ENCODE assay signal across 25 cellular contexts in the genomic region with DNA sequence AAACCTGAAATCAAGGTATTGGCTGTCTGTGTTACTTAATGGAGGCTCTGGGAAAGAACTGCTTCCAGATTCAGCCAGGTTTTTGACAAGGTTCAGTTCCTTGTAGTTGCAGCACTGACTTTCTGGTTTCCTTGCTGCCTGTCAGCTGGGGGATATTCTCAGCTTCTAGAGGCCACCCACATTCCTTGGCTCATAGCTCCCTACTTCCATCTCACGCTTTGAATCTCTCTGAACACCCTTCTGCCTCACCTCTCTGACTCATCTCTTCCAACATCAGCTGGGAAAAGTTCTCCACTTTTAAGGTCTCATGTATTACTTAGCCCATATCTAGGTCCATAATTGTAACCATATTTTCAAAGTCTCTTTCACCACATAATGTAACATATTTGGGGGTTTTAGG. TPM values are rescaled to one million over a fixed set of nuclear protein-coding genes. Genes with fewer than 3 reads are reported as not detected.
DNase-seq lines count a peak whose midpoint lies in the region; ATAC-seq and TF ChIP-seq lines count a peak whose summit lies in the region.
"Had no signal": no experiment of that assay in that cellular context is flagged by ENCODE, and none has a peak within 500 bp of the region (broad histone marks: within the 10 kb centered on the region; RNA-seq: fewer than 3 reads in every experiment).

No MANE protein-coding gene starts in this region.

- no peaks in the 10 kb centered on the region for H3K9me3 ChIP-seq in osteoblast (ENCODE audit: low read depth, low read length)
- H3K9me3 ChIP-seq: ascending aorta, colonic mucosa, heart left ventricle, left lung had no signal

- H3K27ac ChIP-seq in GM23338 (ENCODE audit: low read depth) (no peak overlapping the region), epithelial cell of prostate (peak overlapping the region; percentile 65), osteoblast (ENCODE audit: low read depth, low read length) (peak overlapping the region; percentile 18)
- H3K27ac ChIP-seq: ascending aorta, colonic mucosa, heart left ventricle, left lung had no signal

- H2AFZ ChIP-seq in GM23338 (no peak overlapping the region), osteoblast (ENCODE audit: low read length) (no peak overlapping the region)

- H3K4me1 Mint-ChIP-seq in GM23338, result no peaks in the 10 kb centered on the region

- H3K36me3 ChIP-seq in GM23338 (ENCODE audit: insufficient read depth), result no peaks in the 10 kb centered on the region
- no peaks in the 10 kb centered on the region for H3K36me3 ChIP-seq in osteoblast (ENCODE audit: insufficient read depth, low read length)
- H3K36me3 ChIP-seq: colonic mucosa, left lung had no signal

- no peak overlapping the region for H3K4me3 Mint-ChIP-seq in GM23338
- H3K4me3 Mint-ChIP-seq: activated naive CD8-positive, alpha-beta T cell; CD4-positive, alpha-beta memory T cell; effector memory CD8-positive, alpha-beta T cell; natural killer cell treated with Interleukin-12 subunit alpha and Interleukin-12 subunit beta and Interleukin-15 and Interleukin-18, amount 100 ng/mL, for 72 hours had no signal

- H3K36me3 Mint-ChIP-seq in GM23338 (ENCODE audit: low read depth), result peaks cover 3% of the 10 kb centered on the region; the same call in 1 of the 3 replicates

- no peak overlapping the region for H3K4me3 ChIP-seq in GM23338
- H3K4me3 ChIP-seq in osteoblast (ENCODE audit: insufficient read depth, low read length), result no peak overlapping the region
- H3K4me3 ChIP-seq: ascending aorta, colonic mucosa, heart left ventricle, left lung had no signal

- no peaks in the 10 kb centered on the region for H3K9me3 Mint-ChIP-seq in GM23338
- H3K9me3 Mint-ChIP-seq: CD4-positive, alpha-beta memory T cell; effector memory CD8-positive, alpha-beta T cell; natural killer cell treated with Interleukin-12 subunit alpha and Interleukin-12 subunit beta and Interleukin-15 and Interleukin-18, amount 100 ng/mL, for 72 hours had no signal

- H3K4me2 ChIP-seq in GM23338 (no peak overlapping the region), osteoblast (ENCODE audit: insufficient read depth, low read length) (no peak overlapping the region)

- H3K4me1 ChIP-seq in GM23338 (ENCODE audit: insufficient read depth) (no peaks in the 10 kb centered on the region), osteoblast (ENCODE audit: insufficient read depth, low read length) (peaks cover 4% of the 10 kb centered on the region)
- H3K4me1 ChIP-seq: ascending aorta, colonic mucosa, left lung had no signal

- no peaks in the 10 kb centered on the region for H3K27me3 Mint-ChIP-seq in GM23338 (ENCODE audit: insufficient read depth, low read depth, poor library complexity)
- H3K27me3 Mint-ChIP-seq: activated naive CD8-positive, alpha-beta T cell; CD4-positive, alpha-beta memory T cell; effector memory CD8-positive, alpha-beta T cell; natural killer cell treated with Interleukin-12 subunit alpha and Interleukin-12 subunit beta and Interleukin-15 and Interleukin-18, amount 100 ng/mL, for 72 hours had no signal

- H3F3A ChIP-seq in GM23338 (replicated peaks; ENCODE audit: low read depth), result no peaks in the 10 kb centered on the region

- no peaks in the 10 kb centered on the region for H3K9me2 ChIP-seq in GM23338 (ENCODE audit: insufficient read depth)

- DNase-seq in GM23338 (ENCODE audit: low spot score) (no peak), RPMI7951 (ENCODE audit: low read depth) (peak; percentile 20), epithelial cell of prostate (ENCODE audit: low read depth, low spot score) (peak; percentile 5), osteoblast (ENCODE audit: insufficient read length, low spot score, missing footprints) (peak; percentile 8), NOMO-1 treated with DMSO at 0.1 percent for 48 hours (lab: John Stamatoyannopoulos, UW; ENCODE audit: unreplicated experiment) (no peak), occipital lobe (lab: John Stamatoyannopoulos, UW) (no peak)
- DNase-seq: CD4-positive, alpha-beta memory T cell; colonic mucosa; DMS 273 treated with DMSO at 0.1 percent for 48 hours; effector memory CD8-positive, alpha-beta T cell; GDM1; heart left ventricle; Karpas-422; left lung; midbrain; NCI-H1092; NCI-H187 treated with DMSO at 0.1 percent for 48 hours; NCI-H82; OCI-M1 had no signal

- no peaks in the 10 kb centered on the region for H4K20me1 ChIP-seq in GM23338 (replicated peaks; ENCODE audit: insufficient read depth)
- no peaks in the 10 kb centered on the region for H4K20me1 ChIP-seq in osteoblast (ENCODE audit: insufficient read depth, low read length)

- H3K27me3 ChIP-seq in GM23338 (ENCODE audit: insufficient read depth) (no peaks in the 10 kb centered on the region), osteoblast (ENCODE audit: insufficient read depth, low read length) (no peaks in the 10 kb centered on the region)
- H3K27me3 ChIP-seq: ascending aorta, colonic mucosa, heart left ventricle, left lung had no signal

- TF ChIP-seq CTCF in GM23338 (conservative IDR thresholded peaks at IDR 0.05; ENCODE audit: low read depth in 2 of 2) (no peak), osteoblast (IDR thresholded peaks at IDR 0.05; ENCODE audit: extremely low read depth, low read depth, low read length) (no peak)

- no peak for ATAC-seq in GM23338
- no peak for ATAC-seq in HG03520 (IDR thresholded peaks at IDR 0.05; ENCODE audit: unreplicated experiment)
- ATAC-seq: effector memory CD8-positive, alpha-beta T cell; heart left ventricle; left lung; sciatic nerve had no signal

- no peaks in the 10 kb centered on the region for H3K79me2 ChIP-seq in GM23338 (replicated peaks; ENCODE audit: insufficient read depth)
- H3K79me2 ChIP-seq in osteoblast (ENCODE audit: insufficient read depth, low read length), result no peaks in the 10 kb centered on the region

- 0 out of 2 replicates have a peak overlapping the region, but pooled peaks have one; percentile 0 for H3K27ac Mint-ChIP-seq in GM23338
- H3K27ac Mint-ChIP-seq: activated naive CD8-positive, alpha-beta T cell; effector memory CD8-positive, alpha-beta T cell; natural killer cell treated with Interleukin-12 subunit alpha and Interleukin-12 subunit beta and Interleukin-15 and Interleukin-18, amount 100 ng/mL, for 72 hours had no signal

TF ChIP-seq in GM23338, 12 proteins besides CTCF, POLR2A, EP300 and RAD21 (continues in another document):
- TF ChIP-seq, protein P1, sequence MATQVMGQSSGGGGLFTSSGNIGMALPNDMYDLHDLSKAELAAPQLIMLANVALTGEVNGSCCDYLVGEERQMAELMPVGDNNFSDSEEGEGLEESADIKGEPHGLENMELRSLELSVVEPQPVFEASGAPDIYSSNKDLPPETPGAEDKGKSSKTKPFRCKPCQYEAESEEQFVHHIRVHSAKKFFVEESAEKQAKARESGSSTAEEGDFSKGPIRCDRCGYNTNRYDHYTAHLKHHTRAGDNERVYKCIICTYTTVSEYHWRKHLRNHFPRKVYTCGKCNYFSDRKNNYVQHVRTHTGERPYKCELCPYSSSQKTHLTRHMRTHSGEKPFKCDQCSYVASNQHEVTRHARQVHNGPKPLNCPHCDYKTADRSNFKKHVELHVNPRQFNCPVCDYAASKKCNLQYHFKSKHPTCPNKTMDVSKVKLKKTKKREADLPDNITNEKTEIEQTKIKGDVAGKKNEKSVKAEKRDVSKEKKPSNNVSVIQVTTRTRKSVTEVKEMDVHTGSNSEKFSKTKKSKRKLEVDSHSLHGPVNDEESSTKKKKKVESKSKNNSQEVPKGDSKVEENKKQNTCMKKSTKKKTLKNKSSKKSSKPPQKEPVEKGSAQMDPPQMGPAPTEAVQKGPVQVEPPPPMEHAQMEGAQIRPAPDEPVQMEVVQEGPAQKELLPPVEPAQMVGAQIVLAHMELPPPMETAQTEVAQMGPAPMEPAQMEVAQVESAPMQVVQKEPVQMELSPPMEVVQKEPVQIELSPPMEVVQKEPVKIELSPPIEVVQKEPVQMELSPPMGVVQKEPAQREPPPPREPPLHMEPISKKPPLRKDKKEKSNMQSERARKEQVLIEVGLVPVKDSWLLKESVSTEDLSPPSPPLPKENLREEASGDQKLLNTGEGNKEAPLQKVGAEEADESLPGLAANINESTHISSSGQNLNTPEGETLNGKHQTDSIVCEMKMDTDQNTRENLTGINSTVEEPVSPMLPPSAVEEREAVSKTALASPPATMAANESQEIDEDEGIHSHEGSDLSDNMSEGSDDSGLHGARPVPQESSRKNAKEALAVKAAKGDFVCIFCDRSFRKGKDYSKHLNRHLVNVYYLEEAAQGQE (IDR thresholded peaks at IDR 0.05; ENCODE audit: unreplicated experiment), result no peak
- TF ChIP-seq EZH2phosphoT487 (IDR thresholded peaks at IDR 0.05; ENCODE audit: unreplicated experiment) (no peak), EZH2 (IDR thresholded peaks at IDR 0.05; ENCODE audit: low read depth, unreplicated experiment) (no peak), NANOG (IDR thresholded peaks at IDR 0.05; ENCODE audit: borderline replicate concordance) (no peak), STAT1 (IDR thresholded peaks at IDR 0.05; ENCODE audit: unreplicated experiment) (no peak)

RNA-seq across cellular contexts. Expression of gene GPR22, which starts 22.9 kb away (rescaled TPM):
- not detected in 2 replicates for total RNA-seq in GM23338 (2014; rRNA removed; shearing (Covaris generic))
- 2.0 and 3.4 TPM in 2 replicates for polyA plus RNA-seq in GM23338 (2016; fragmentation: Nextera tagmentation; extraction: Ambion mirVana)
- total RNA-seq in RPMI7951 (2014; rRNA removed; shearing (Covaris generic)), result not detected in 2 replicates
- total RNA-seq in osteoblast, result not detected in 2 replicates
- total RNA-seq in occipital lobe, result 226 TPM
- total RNA-seq: ascending aorta; CD4-positive, alpha-beta memory T cell; left lung; natural killer cell treated with Interleukin-12 subunit alpha and Interleukin-12 subunit beta and Interleukin-15 and Interleukin-18, amount 100 ng/mL, for 72 hours; sciatic nerve; subcutaneous adipose tissue had no signal

Comparison
In these comparisons a context has a peak if more than half of its experiments do, and no peak if none do; other contexts are left out.
1. DNase-seq: peak in RPMI7951 (single experiment), epithelial cell of prostate (single experiment) and osteoblast (single experiment); none in GM23338 (single experiment), NOMO-1 treated with DMSO at 0.1 percent for 48 hours (single experiment) and occipital lobe (single experiment).
2. RNA of gene GPR22, which starts 22.9 kb away (total RNA-seq): 226 TPM in occipital lobe (single experiment); not detected in GM23338, not detected in RPMI7951 and not detected in osteoblast; every median in the first group is over 100 times any median in the second.